In the genomic region with DNA sequence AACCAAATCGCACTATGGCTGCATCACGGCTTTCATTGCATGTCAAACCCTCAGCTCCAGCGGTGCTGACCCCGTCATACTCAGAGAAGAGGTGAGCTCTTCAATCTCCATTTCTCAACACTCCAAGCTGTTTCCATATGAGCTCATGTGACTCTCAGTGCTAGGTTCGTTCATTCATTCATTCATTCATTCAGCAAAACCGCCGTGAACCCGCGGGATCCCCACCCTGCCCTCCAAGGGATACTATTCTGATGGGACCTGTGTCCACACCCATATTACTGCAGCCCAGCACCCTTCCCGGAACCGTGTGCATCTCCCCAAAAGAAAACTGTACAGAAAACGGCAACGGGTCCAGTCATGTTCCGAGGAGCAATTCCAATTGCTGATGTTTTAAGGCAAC, we compare ENCODE assay signal across 25 cellular contexts.
"Had no signal": no experiment of that assay in that cellular context is flagged by ENCODE, and none has a peak within 500 bp of the region (broad histone marks: within the 10 kb centered on the region; RNA-seq: fewer than 3 reads in every experiment).

No MANE protein-coding gene starts in this region.

- ATAC-seq: esophagus mucosa; gastrocnemius medialis; heart left ventricle; left lobe of liver; naive thymus-derived CD4-positive, alpha-beta T cell; right lobe of liver; stimulated activated memory B cell treated with anti-CD40 and anti-IgM and Interleukin-4, amounts not matched to agents 10 μg/mL and 1 μg/mL and 100 μg/mL, for 72 hours; stimulated activated naive CD8-positive, alpha-beta T cell treated with anti-CD3 and anti-CD28 coated beads, Interleukin-15, Interleukin-2, amounts not matched to agents 100 U/mL and 50 U/mL, for 24 hours had no signal

- H3K36me3 Mint-ChIP-seq: mesothelial cell of epicardium; naive thymus-derived CD4-positive, alpha-beta T cell; stimulated activated memory B cell treated with anti-CD40 and anti-IgM and Interleukin-4, amounts not matched to agents 10 μg/mL and 1 μg/mL and 100 μg/mL, for 72 hours had no signal

- H3K36me3 ChIP-seq: colonic mucosa, gastrocnemius medialis, ovary, right lobe of liver, thoracic aorta had no signal

- H2AFZ ChIP-seq: hepatocyte had no signal

- H3K4me1 ChIP-seq: colonic mucosa, right lobe of liver had no signal

- H3K27ac ChIP-seq: colonic mucosa, epithelial cell of prostate, gastrocnemius medialis, heart left ventricle, hepatocyte, ovary, right lobe of liver, thoracic aorta, tibial nerve had no signal

- H3K9me3 ChIP-seq: colonic mucosa, gastrocnemius medialis, heart left ventricle, ovary, right lobe of liver, thoracic aorta, tibial nerve had no signal

- H3K27me3 ChIP-seq: colonic mucosa, gastrocnemius medialis, heart left ventricle, hepatocyte, ovary, right lobe of liver, tibial nerve had no signal

- H3K27ac Mint-ChIP-seq: dendritic cell treated with granulocyte-macrophage colony-stimulating factor and Interleukin-4, amounts not matched to agents 40 ng/mL and 50 ng/mL, for 4 days; endodermal cell; mesothelial cell of epicardium; naive thymus-derived CD4-positive, alpha-beta T cell; stimulated activated memory B cell treated with anti-CD40 and anti-IgM and Interleukin-4, amounts not matched to agents 10 μg/mL and 1 μg/mL and 100 μg/mL, for 72 hours had no signal

- H3K9me3 Mint-ChIP-seq: central memory CD8-positive, alpha-beta T cell; dendritic cell treated with granulocyte-macrophage colony-stimulating factor and Interleukin-4, amounts not matched to agents 40 ng/mL and 50 ng/mL, for 4 days; endodermal cell; mesothelial cell of epicardium; nephron; stimulated activated memory B cell treated with anti-CD40 and anti-IgM and Interleukin-4, amounts not matched to agents 10 μg/mL and 1 μg/mL and 100 μg/mL, for 72 hours had no signal

- H3K4me3 ChIP-seq: colonic mucosa, gastrocnemius medialis, heart left ventricle, hepatocyte, ovary, right lobe of liver, smooth muscle cell, thoracic aorta, tibial nerve had no signal

- H3K4me3 Mint-ChIP-seq: central memory CD8-positive, alpha-beta T cell; dendritic cell treated with granulocyte-macrophage colony-stimulating factor and Interleukin-4, amounts not matched to agents 40 ng/mL and 50 ng/mL, for 4 days; endodermal cell; mesothelial cell of epicardium; naive thymus-derived CD4-positive, alpha-beta T cell; nephron; stimulated activated memory B cell treated with anti-CD40 and anti-IgM and Interleukin-4, amounts not matched to agents 10 μg/mL and 1 μg/mL and 100 μg/mL, for 72 hours had no signal

- DNase-seq: colonic mucosa; effector CD8-positive, alpha-beta T cell; endodermal cell; foreskin fibroblast; gastrocnemius medialis; mesenchymal stem cell; naive thymus-derived CD4-positive, alpha-beta T cell; occipital lobe; stimulated activated CD4-positive, alpha-beta T cell treated with anti-CD3 and anti-CD28 coated beads, Interleukin-4, amount 100 ng/mL, for 4 hours; stimulated activated naive CD8-positive, alpha-beta T cell treated with anti-CD3 and anti-CD28 coated beads, Interleukin-15, Interleukin-2, amounts not matched to agents 100 U/mL and 50 U/mL, for 24 hours had no signal

- H3K4me2 ChIP-seq: hepatocyte, smooth muscle cell had no signal
